Comparison of ENCODE assay signal across 12 cellular contexts in genomic region chr19:14520543-14520942, GRCh38. TPM values are rescaled to one million over a fixed set of nuclear protein-coding genes. Genes with fewer than 3 reads are reported as not detected.
DNase-seq lines count a peak whose midpoint lies in the region; ATAC-seq lines count a peak whose summit lies in the region.
"Had no signal": no experiment of that assay in that cellular context is flagged by ENCODE, and none has a peak within 500 bp of the region (broad histone marks: within the 10 kb centered on the region; RNA-seq: fewer than 3 reads in every experiment).

No MANE protein-coding gene starts in this region.

- peak overlapping the region in 1 of 11 experiments; percentile 64; a peak in 1 of 22 replicates for H3K9ac ChIP-seq in BLaER1 treated with 17β-estradiol and CSF1 and Interleukin-3, amounts not matched to agents 10 nM and 100 nM
- no peak overlapping the region for H3K9ac ChIP-seq in HUES64 (ENCODE audit: low read depth, low read length)
- H3K9ac ChIP-seq: parathyroid adenoma had no signal

- H3K27ac ChIP-seq in BLaER1 treated with 17β-estradiol and CSF1 and Interleukin-3, amounts not matched to agents 10 nM and 100 nM = peak overlapping the region in 6 of 11 experiments; percentile 76 to 83 (median 78); a peak in 11 of 22 replicates
- 0 out of 2 replicates have a peak overlapping the region, but pooled peaks have one; percentile 36 for H3K27ac ChIP-seq in HUES64 (ENCODE audit: low read depth, low read length)
- H3K27ac ChIP-seq: cardiac muscle cell, parathyroid adenoma had no signal

- no peaks in the 10 kb centered on the region for H3K9me3 ChIP-seq in BLaER1 treated with 17β-estradiol and CSF1 and Interleukin-3, amounts not matched to agents 10 nM and 100 nM (replicated peaks in 1 of 11)
- H3K9me3 ChIP-seq in HUES64 (ENCODE audit: insufficient read depth, low read depth, low read length) = no peaks in the 10 kb centered on the region

- no peak overlapping the region for H3K4me3 ChIP-seq in BLaER1 treated with 17β-estradiol and CSF1 and Interleukin-3, amounts not matched to agents 10 nM and 100 nM
- no peak overlapping the region for H3K4me3 ChIP-seq in HUES64 (ENCODE audit: low read length)
- H3K4me3 ChIP-seq: cardiac muscle cell had no signal

- peaks cover 21 to 26% (median 25%) of the 10 kb centered on the region in 11 experiments for H4K20me1 ChIP-seq in BLaER1 treated with 17β-estradiol and CSF1 and Interleukin-3, amounts not matched to agents 10 nM and 100 nM

- no peak for ATAC-seq in activated naive CD8-positive, alpha-beta T cell treated with anti-CD3 and anti-CD28 coated beads, Interleukin-2, amount 50 U/mL, for 24 hours
- no peak for ATAC-seq in natural killer cell treated with Interleukin-12 subunit alpha and Interleukin-12 subunit beta and Interleukin-15 and Interleukin-18, amount 100 ng/mL, for 72 hours
- ATAC-seq in GM18858 (IDR thresholded peaks at IDR 0.05; ENCODE audit: unreplicated experiment) = no peak
- ATAC-seq in HG02678 (IDR thresholded peaks at IDR 0.05; ENCODE audit: unreplicated experiment) = no peak

- H3K4me1 Mint-ChIP-seq in activated naive CD8-positive, alpha-beta T cell treated with anti-CD3 and anti-CD28 coated beads, Interleukin-2, amount 50 U/mL, for 24 hours = peaks cover 59% of the 10 kb centered on the region
- peaks cover 38 to 51% of the 10 kb centered on the region in 2 donors for H3K4me1 Mint-ChIP-seq in natural killer cell treated with Interleukin-12 subunit alpha and Interleukin-12 subunit beta and Interleukin-15 and Interleukin-18, amount 100 ng/mL, for 72 hours (ENCODE audit: low read depth in 2 of 2)

- peaks cover 12 to 19% (median 17%) of the 10 kb centered on the region in 11 experiments for H3K36me3 ChIP-seq in BLaER1 treated with 17β-estradiol and CSF1 and Interleukin-3, amounts not matched to agents 10 nM and 100 nM
- peaks cover 13% of the 10 kb centered on the region for H3K36me3 ChIP-seq in HUES64 (ENCODE audit: insufficient read depth, low read length)

- WGBS in HUES64 = 90% methylated on average over 4 of the region's 4 CpGs

- peak overlapping the region in 8 of 11 experiments; percentile 75 to 96 (median 82); a peak in 11 of 22 replicates for H3K4me2 ChIP-seq in BLaER1 treated with 17β-estradiol and CSF1 and Interleukin-3, amounts not matched to agents 10 nM and 100 nM

- no peaks in the 10 kb centered on the region for H3K9me3 Mint-ChIP-seq in activated naive CD8-positive, alpha-beta T cell treated with anti-CD3 and anti-CD28 coated beads, Interleukin-2, amount 50 U/mL, for 24 hours
- H3K9me3 Mint-ChIP-seq in natural killer cell treated with Interleukin-12 subunit alpha and Interleukin-12 subunit beta and Interleukin-15 and Interleukin-18, amount 100 ng/mL, for 72 hours = no peaks in the 10 kb centered on the region

- H3K27me3 ChIP-seq in BLaER1 treated with 17β-estradiol and CSF1 and Interleukin-3, amounts not matched to agents 10 nM and 100 nM = no peaks in the 10 kb centered on the region
- H3K27me3 ChIP-seq in HUES64 (ENCODE audit: insufficient read depth, low read length) = no peaks in the 10 kb centered on the region
- H3K27me3 ChIP-seq: cardiac muscle cell had no signal

- peak overlapping the region; percentile 97 for H3K27ac Mint-ChIP-seq in activated naive CD8-positive, alpha-beta T cell treated with anti-CD3 and anti-CD28 coated beads, Interleukin-2, amount 50 U/mL, for 24 hours
- H3K27ac Mint-ChIP-seq in natural killer cell treated with Interleukin-12 subunit alpha and Interleukin-12 subunit beta and Interleukin-15 and Interleukin-18, amount 100 ng/mL, for 72 hours = peak overlapping the region; percentile 80 to 95

- H3K4me1 ChIP-seq in BLaER1 treated with 17β-estradiol and CSF1 and Interleukin-3, amounts not matched to agents 10 nM and 100 nM = peaks cover 52 to 61% (median 58%) of the 10 kb centered on the region in 10 experiments
- H3K4me1 ChIP-seq in HUES64 (ENCODE audit: insufficient read depth, low read length) = peaks cover 9% of the 10 kb centered on the region; the same call in 1 of the 2 replicates

- DNase-seq in activated naive CD8-positive, alpha-beta T cell treated with anti-CD3 and anti-CD28 coated beads, Interleukin-2, amount 50 U/mL, for 24 hours = no peak
- DNase-seq in natural killer cell treated with Interleukin-12 subunit alpha and Interleukin-12 subunit beta and Interleukin-15 and Interleukin-18, amount 100 ng/mL, for 72 hours (ENCODE audit: low spot score) = no peak
- no peak for DNase-seq in amygdala (lab: John Stamatoyannopoulos, UW)
- no peak for DNase-seq in NCI-H1930 (lab: John Stamatoyannopoulos, UW)
- DNase-seq: activated T-cell treated with anti-CD3 and anti-CD28 coated beads for 4 hours, NCI-H2227 treated with DMSO at 0.1 percent for 48 hours had no signal

- H3K27me3 Mint-ChIP-seq in activated naive CD8-positive, alpha-beta T cell treated with anti-CD3 and anti-CD28 coated beads, Interleukin-2, amount 50 U/mL, for 24 hours = no peaks in the 10 kb centered on the region
- H3K27me3 Mint-ChIP-seq in natural killer cell treated with Interleukin-12 subunit alpha and Interleukin-12 subunit beta and Interleukin-15 and Interleukin-18, amount 100 ng/mL, for 72 hours = no peaks in the 10 kb centered on the region

- peaks cover 22% of the 10 kb centered on the region for H3K36me3 Mint-ChIP-seq in activated naive CD8-positive, alpha-beta T cell treated with anti-CD3 and anti-CD28 coated beads, Interleukin-2, amount 50 U/mL, for 24 hours (ENCODE audit: low read depth)
- H3K36me3 Mint-ChIP-seq in natural killer cell treated with Interleukin-12 subunit alpha and Interleukin-12 subunit beta and Interleukin-15 and Interleukin-18, amount 100 ng/mL, for 72 hours = peaks cover 11% of the 10 kb centered on the region

- no peak overlapping the region for H3K4me3 Mint-ChIP-seq in activated naive CD8-positive, alpha-beta T cell treated with anti-CD3 and anti-CD28 coated beads, Interleukin-2, amount 50 U/mL, for 24 hours
- no peak overlapping the region for H3K4me3 Mint-ChIP-seq in natural killer cell treated with Interleukin-12 subunit alpha and Interleukin-12 subunit beta and Interleukin-15 and Interleukin-18, amount 100 ng/mL, for 72 hours

RNA-seq across cellular contexts. Expression of gene DNAJB1, which starts 2.3 kb away (rescaled TPM):
- polyA plus RNA-seq in HUES64 (2013, experiment 1 of 2) = 51.3 TPM
- 46.2 TPM for polyA plus RNA-seq in HUES64 (2013, experiment 2 of 2)
- 10 to 100 TPM; 65.3 to 68.8 TPM for total RNA-seq in natural killer cell treated with Interleukin-12 subunit alpha and Interleukin-12 subunit beta and Interleukin-15 and Interleukin-18, amount 100 ng/mL, for 72 hours

RNA-seq across cellular contexts. Expression of gene TECR, which starts 8.9 kb away (rescaled TPM):
- 87.7 TPM for polyA plus RNA-seq in HUES64 (2013, experiment 1 of 2)
- 95.2 TPM for polyA plus RNA-seq in HUES64 (2013, experiment 2 of 2)
- 100 to 1,000 TPM in 1 of 2 donors, 10 to 100 TPM in 1; 74.0 to 110 TPM for total RNA-seq in natural killer cell treated with Interleukin-12 subunit alpha and Interleukin-12 subunit beta and Interleukin-15 and Interleukin-18, amount 100 ng/mL, for 72 hours

RNA-seq across cellular contexts. Expression of gene GIPC1, which starts 24.6 kb away (rescaled TPM):
- polyA plus RNA-seq in HUES64 (2013, experiment 1 of 2) = 48.3 TPM
- polyA plus RNA-seq in HUES64 (2013, experiment 2 of 2) = 46.0 TPM
- 10 to 100 TPM; 29.9 to 31.7 TPM for total RNA-seq in natural killer cell treated with Interleukin-12 subunit alpha and Interleukin-12 subunit beta and Interleukin-15 and Interleukin-18, amount 100 ng/mL, for 72 hours

RNA-seq across cellular contexts. Expression of gene PTGER1, which starts 45.4 kb away (rescaled TPM):
- 0.30 TPM for polyA plus RNA-seq in HUES64 (2013, experiment 1 of 2)
- polyA plus RNA-seq in HUES64 (2013, experiment 2 of 2) = not detected
- under 1 TPM; 0.31 to 0.67 TPM for total RNA-seq in natural killer cell treated with Interleukin-12 subunit alpha and Interleukin-12 subunit beta and Interleukin-15 and Interleukin-18, amount 100 ng/mL, for 72 hours

RNA-seq across cellular contexts. Expression of gene NDUFB7, which starts 51.3 kb away (rescaled TPM):
- polyA plus RNA-seq in HUES64 (2013, experiment 1 of 2) = 132 TPM
- polyA plus RNA-seq in HUES64 (2013, experiment 2 of 2) = 143 TPM
- 100 to 1,000 TPM; 109 to 167 TPM for total RNA-seq in natural killer cell treated with Interleukin-12 subunit alpha and Interleukin-12 subunit beta and Interleukin-15 and Interleukin-18, amount 100 ng/mL, for 72 hours
